Comparison of ENCODE assay signal across 22 cellular contexts in the genomic region with DNA sequence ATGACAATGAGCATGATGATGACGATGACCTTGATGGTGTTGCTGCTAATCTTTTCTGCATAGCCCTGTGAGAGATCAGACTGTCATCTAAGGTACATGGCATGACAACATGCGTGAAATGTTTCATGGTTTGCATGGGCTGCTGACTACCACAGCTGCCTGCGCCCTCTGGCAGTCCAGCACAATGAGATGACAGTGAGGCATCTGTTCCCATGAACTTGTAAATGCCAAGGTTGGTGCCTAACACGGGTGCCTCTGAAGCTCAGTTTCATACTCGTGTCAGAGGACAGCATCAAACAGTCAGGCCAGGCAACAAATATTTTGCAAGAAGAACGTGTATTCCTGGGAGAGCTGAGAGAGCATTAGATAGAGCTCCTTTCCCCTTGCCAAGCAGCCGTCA.
"Had no signal": no experiment of that assay in that cellular context is flagged by ENCODE, and none has a peak within 500 bp of the region (broad histone marks: within the 10 kb centered on the region; RNA-seq: fewer than 3 reads in every experiment).

No MANE protein-coding gene starts in this region.

- H3K27ac Mint-ChIP-seq: IgD-negative memory B cell had no signal

- H3K9me3 Mint-ChIP-seq: IgD-negative memory B cell had no signal

- ATAC-seq: K562 had no signal

- DNase-seq: MM.1S, NCI-H1092 treated with DMSO at 0.1 percent for 48 hours, NCI-H1436, NCI-H187, NCI-H2029, NCI-H2081 treated with DMSO at 0.1 percent for 48 hours, NCI-H2171, NCI-H226, NCI-H446, NCI-H510A, NCI-H524 treated with DMSO at 0.1 percent for 48 hours, NCI-H69, NCI-H774, Right ventricle myocardium superior, RPMI8226, SIG-M5 had no signal

- H3K36me3 ChIP-seq: SJSA1 had no signal

- H3K4me3 ChIP-seq: K562, SJSA1, SK-N-MC had no signal

- H3K36me3 Mint-ChIP-seq: IgD-negative memory B cell had no signal

- H3K27ac ChIP-seq: KMS-11, SJSA1, SK-N-MC had no signal

- H3K4me2 ChIP-seq: KMS-11 had no signal

- H3K9me3 ChIP-seq: SJSA1 had no signal

- FAIRE-seq: RCC 7860 had no signal

- H3K4me3 Mint-ChIP-seq: IgD-negative memory B cell had no signal

- H3K9ac ChIP-seq: KMS-11 had no signal
